29 cellular contexts compared by ENCODE assay signal in genomic region chr1:9434247-9434646, GRCh38.
DNase-seq lines count a peak whose midpoint lies in the region; ATAC-seq and TF ChIP-seq lines count a peak whose summit lies in the region.
"Had no signal": no experiment of that assay in that cellular context is flagged by ENCODE, and none has a peak within 500 bp of the region (broad histone marks: within the 10 kb centered on the region; RNA-seq: fewer than 3 reads in every experiment).

No MANE protein-coding gene starts in this region.

- H3K4me3 Mint-ChIP-seq in stimulated activated effector memory CD8-positive, alpha-beta T cell treated with anti-CD3 and anti-CD28 coated beads, Interleukin-12 subunit alpha, Interleukin-12 subunit beta, amount 100 ng/mL, for 72 hours, result no peak overlapping the region
- H3K4me3 Mint-ChIP-seq in activated T-helper 2 cell treated with anti-CD3 and anti-CD28 coated beads, Interferon-gamma antibody, Interleukin-2, Interleukin-4, amounts not matched to agents 10 μg/mL and 5 μg/mL and 100 μg/mL, durations not matched to agents 14 hours and 24 hours and 36 hours (ENCODE audit: low read depth), result no peak overlapping the region
- H3K4me3 Mint-ChIP-seq: activated CD4-positive, alpha-beta T cell treated with anti-CD3 and anti-CD28 coated beads, Interleukin-2, amount 10 ng/mL, durations not matched to agents 24 days and 14 days; activated naive CD4-positive, alpha-beta T cell treated with anti-CD3 and anti-CD28 coated beads, Interleukin-2, amount 50 U/mL, for 24 hours; nephron progenitor cell; WTC11 had no signal

- no peaks in the 10 kb centered on the region for H3K36me3 ChIP-seq in heart left ventricle
- H3K36me3 ChIP-seq in colonic mucosa, result no peaks in the 10 kb centered on the region
- H3K36me3 ChIP-seq: esophagus muscularis mucosa, gastrocnemius medialis, uterus had no signal

- H3K27ac ChIP-seq in heart left ventricle, result peak overlapping the region in 6 of 12 donors; percentile 15 to 66 (median 52)
- H3K27ac ChIP-seq in colonic mucosa, result peak overlapping the region; percentile 79

- no peak overlapping the region for H3K4me3 ChIP-seq in heart left ventricle
- no peak overlapping the region for H3K4me3 ChIP-seq in colonic mucosa
- H3K4me3 ChIP-seq: esophagus muscularis mucosa, gastrocnemius medialis, smooth muscle cell, testis, uterus had no signal

- H3K9me3 ChIP-seq in heart left ventricle (no peaks in the 10 kb centered on the region), colonic mucosa (no peaks in the 10 kb centered on the region)
- H3K9me3 ChIP-seq: esophagus muscularis mucosa, gastrocnemius medialis, testis, uterus had no signal

- TF ChIP-seq POLR2A in heart left ventricle (IDR thresholded peaks at IDR 0.05), result no peak

- intact Hi-C loops in left cardiac atrium (cut with DNase I), result no loop called here
- intact Hi-C loops in heart left ventricle (cut with DNase I), result no loop called here
- intact Hi-C loops in colonic mucosa (cut with DNase I), result no loop called here
- intact Hi-C loops in activated T-helper 2 cell treated with anti-CD3 and anti-CD28 coated beads, Interferon-gamma antibody, Interleukin-2, Interleukin-4, amounts not matched to agents 10 μg/mL and 5 μg/mL and 100 μg/mL, durations not matched to agents 14 hours and 24 hours and 36 hours (cut with micrococcal nuclease), result no loop called here

- H3K27me3 ChIP-seq in heart left ventricle (no peaks in the 10 kb centered on the region), colonic mucosa (no peaks in the 10 kb centered on the region)
- H3K27me3 ChIP-seq: esophagus muscularis mucosa, gastrocnemius medialis, testis, uterus had no signal

- DNase-seq in left cardiac atrium, result no peak
- no peak for DNase-seq in heart left ventricle
- no peak for DNase-seq in colonic mucosa
- peak; percentile 22 for DNase-seq in kidney tubule cell (ENCODE audit: low spot score)
- DNase-seq in stimulated activated effector memory CD8-positive, alpha-beta T cell treated with anti-CD3 and anti-CD28 coated beads, Interleukin-12 subunit alpha, Interleukin-12 subunit beta, amount 100 ng/mL, for 72 hours (ENCODE audit: low spot score in 2 of 2), result no peak
- no peak for DNase-seq in NCI-H2029 (lab: John Stamatoyannopoulos, UW)
- DNase-seq in NAMALWA (ENCODE audit: low spot score), result no peak
- no peak for DNase-seq in activated T-helper 2 cell treated with anti-CD3 and anti-CD28 coated beads, Interferon-gamma antibody, Interleukin-2, Interleukin-4, amounts not matched to agents 10 μg/mL and 5 μg/mL and 100 μg/mL, durations not matched to agents 14 hours and 24 hours and 36 hours (ENCODE audit: low spot score)
- DNase-seq: activated CD4-positive, alpha-beta T cell treated with anti-CD3 and anti-CD28 coated beads, Interleukin-2, amount 10 ng/mL, durations not matched to agents 24 days and 14 days; activated CD8-positive, alpha-beta memory T cell treated with anti-CD3 and anti-CD28 coated beads for 24 hours; activated T-cell treated with anti-CD3 and anti-CD28 coated beads for 4 hours; amygdala; CD4-positive, CD25-positive, alpha-beta regulatory T cell; effector CD8-positive, alpha-beta T cell; gastrocnemius medialis; Karpas-422; left ventricle myocardium superior; MV-4-11; NCI-H146; nephron progenitor cell; stimulated activated naive CD8-positive, alpha-beta T cell treated with anti-CD3 and anti-CD28 coated beads, Interleukin-15, Interleukin-2, amounts not matched to agents 100 U/mL and 50 U/mL, for 24 hours; SW 1271; testis had no signal

- no peaks in the 10 kb centered on the region for H3K9me3 Mint-ChIP-seq in stimulated activated effector memory CD8-positive, alpha-beta T cell treated with anti-CD3 and anti-CD28 coated beads, Interleukin-12 subunit alpha, Interleukin-12 subunit beta, amount 100 ng/mL, for 72 hours
- no peaks in the 10 kb centered on the region for H3K9me3 Mint-ChIP-seq in activated T-helper 2 cell treated with anti-CD3 and anti-CD28 coated beads, Interferon-gamma antibody, Interleukin-2, Interleukin-4, amounts not matched to agents 10 μg/mL and 5 μg/mL and 100 μg/mL, durations not matched to agents 14 hours and 24 hours and 36 hours
- H3K9me3 Mint-ChIP-seq: activated CD4-positive, alpha-beta T cell treated with anti-CD3 and anti-CD28 coated beads, Interleukin-2, amount 10 ng/mL, durations not matched to agents 24 days and 14 days; activated naive CD4-positive, alpha-beta T cell treated with anti-CD3 and anti-CD28 coated beads, Interleukin-2, amount 50 U/mL, for 24 hours; CD4-positive, CD25-positive, alpha-beta regulatory T cell; nephron progenitor cell; WTC11 had no signal

- H3K27me3 Mint-ChIP-seq in activated T-helper 2 cell treated with anti-CD3 and anti-CD28 coated beads, Interferon-gamma antibody, Interleukin-2, Interleukin-4, amounts not matched to agents 10 μg/mL and 5 μg/mL and 100 μg/mL, durations not matched to agents 14 hours and 24 hours and 36 hours (ENCODE audit: low read depth), result peaks cover 5% of the 10 kb centered on the region
- H3K27me3 Mint-ChIP-seq: activated naive CD4-positive, alpha-beta T cell treated with anti-CD3 and anti-CD28 coated beads, Interleukin-2, amount 50 U/mL, for 24 hours had no signal

- ATAC-seq in left cardiac atrium (peak; percentile 1 to 13), heart left ventricle (no peak)
- no peak for ATAC-seq in stimulated activated effector memory CD8-positive, alpha-beta T cell treated with anti-CD3 and anti-CD28 coated beads, Interleukin-12 subunit alpha, Interleukin-12 subunit beta, amount 100 ng/mL, for 72 hours
- ATAC-seq: gastrocnemius medialis; HCT116; stimulated activated naive CD8-positive, alpha-beta T cell treated with anti-CD3 and anti-CD28 coated beads, Interleukin-15, Interleukin-2, amounts not matched to agents 100 U/mL and 50 U/mL, for 24 hours; WTC11 had no signal

- H3K27ac Mint-ChIP-seq in stimulated activated effector memory CD8-positive, alpha-beta T cell treated with anti-CD3 and anti-CD28 coated beads, Interleukin-12 subunit alpha, Interleukin-12 subunit beta, amount 100 ng/mL, for 72 hours, result peak overlapping the region; percentile 34
- H3K27ac Mint-ChIP-seq in activated T-helper 2 cell treated with anti-CD3 and anti-CD28 coated beads, Interferon-gamma antibody, Interleukin-2, Interleukin-4, amounts not matched to agents 10 μg/mL and 5 μg/mL and 100 μg/mL, durations not matched to agents 14 hours and 24 hours and 36 hours, result no peak overlapping the region
- H3K27ac Mint-ChIP-seq: activated CD4-positive, alpha-beta T cell treated with anti-CD3 and anti-CD28 coated beads, Interleukin-2, amount 10 ng/mL, durations not matched to agents 24 days and 14 days; activated naive CD4-positive, alpha-beta T cell treated with anti-CD3 and anti-CD28 coated beads, Interleukin-2, amount 50 U/mL, for 24 hours; CD4-positive, CD25-positive, alpha-beta regulatory T cell; nephron progenitor cell; WTC11 had no signal

- WGBS in heart left ventricle, 4 donors, result 63 to 77% (median 66%) methylated on average over 5 of the region's 5 CpGs

- H3K36me3 Mint-ChIP-seq in stimulated activated effector memory CD8-positive, alpha-beta T cell treated with anti-CD3 and anti-CD28 coated beads, Interleukin-12 subunit alpha, Interleukin-12 subunit beta, amount 100 ng/mL, for 72 hours, result no peaks in the 10 kb centered on the region
- no peaks in the 10 kb centered on the region for H3K36me3 Mint-ChIP-seq in activated T-helper 2 cell treated with anti-CD3 and anti-CD28 coated beads, Interferon-gamma antibody, Interleukin-2, Interleukin-4, amounts not matched to agents 10 μg/mL and 5 μg/mL and 100 μg/mL, durations not matched to agents 14 hours and 24 hours and 36 hours (ENCODE audit: low read depth)
- H3K36me3 Mint-ChIP-seq: activated naive CD4-positive, alpha-beta T cell treated with anti-CD3 and anti-CD28 coated beads, Interleukin-2, amount 50 U/mL, for 24 hours; CD4-positive, CD25-positive, alpha-beta regulatory T cell; WTC11 had no signal

- no peak for TF ChIP-seq CTCF in heart left ventricle (IDR thresholded peaks at IDR 0.05)
- TF ChIP-seq CTCF in colonic mucosa (IDR thresholded peaks at IDR 0.05), result no peak

- H3K4me1 ChIP-seq in heart left ventricle, result peaks cover 3 to 57% (median 25%) of the 10 kb centered on the region in 12 donors
- H3K4me1 ChIP-seq in colonic mucosa, result peaks cover 13% of the 10 kb centered on the region

- H3K4me1 Mint-ChIP-seq in stimulated activated effector memory CD8-positive, alpha-beta T cell treated with anti-CD3 and anti-CD28 coated beads, Interleukin-12 subunit alpha, Interleukin-12 subunit beta, amount 100 ng/mL, for 72 hours, result peaks cover 10% of the 10 kb centered on the region
- H3K4me1 Mint-ChIP-seq in activated T-helper 2 cell treated with anti-CD3 and anti-CD28 coated beads, Interferon-gamma antibody, Interleukin-2, Interleukin-4, amounts not matched to agents 10 μg/mL and 5 μg/mL and 100 μg/mL, durations not matched to agents 14 hours and 24 hours and 36 hours (ENCODE audit: low read depth), result peaks cover 7% of the 10 kb centered on the region

- no peak overlapping the region for H3K9ac ChIP-seq in colonic mucosa (ENCODE audit: low read depth in 2 of 2, low read length in 2 of 2)

Comparison
In these comparisons a context has a peak if more than half of its experiments do, and no peak if none do; other contexts are left out.
1. ATAC-seq: peak in left cardiac atrium (2 of 2); none in heart left ventricle (0 of 4) and stimulated activated effector memory CD8-positive, alpha-beta T cell treated with anti-CD3 and anti-CD28 coated beads, Interleukin-12 subunit alpha, Interleukin-12 subunit beta, amount 100 ng/mL, for 72 hours (single experiment).